ENCODE assay signal across 10 cellular contexts in genomic region chr15:43911235-43911661, GRCh38.
DNase-seq lines count a peak whose midpoint lies in the region; ATAC-seq and TF ChIP-seq lines count a peak whose summit lies in the region.
"Had no signal": no experiment of that assay in that cellular context is flagged by ENCODE, and none has a peak within 500 bp of the region (broad histone marks: within the 10 kb centered on the region; RNA-seq: fewer than 3 reads in every experiment).

No MANE protein-coding gene starts in this region.

- DNase-seq in AG09309 (ENCODE audit: low read depth) (peak; percentile 92), MV-4-11 (lab: John Stamatoyannopoulos, UW) (peak; percentile 65), dermis microvascular lymphatic vessel endothelial cell (ENCODE audit: low read depth in 2 of 2) (peak; percentile 43 to 85), medulla oblongata (ENCODE audit: extremely low spot score) (peak; percentile 80), GM10266 (ENCODE audit: extremely low spot score) (no peak), OCI-M1 (lab: John Stamatoyannopoulos, UW) (no peak)
- DNase-seq in activated effector memory CD4-positive, alpha-beta T cell treated with Interleukin-2 at 50 U/mL for 16 hours: no peak
- DNase-seq: naive thymus-derived CD4-positive, alpha-beta T cell; NCI-H1417 had no signal

- H3K4me3 ChIP-seq in AG09309 (ENCODE audit: control insufficient read depth, low read depth, low read length): no peak overlapping the region

- no peak for ATAC-seq in GM19023 (IDR thresholded peaks at IDR 0.05; ENCODE audit: unreplicated experiment)
- ATAC-seq: naive thymus-derived CD4-positive, alpha-beta T cell had no signal

- TF ChIP-seq CTCF in AG09309 (IDR thresholded peaks at IDR 0.05; ENCODE audit: control insufficient read depth, insufficient read depth, low read depth, low read length, missing control alignments): no peak
- TF ChIP-seq CTCF in GM10266 (IDR thresholded peaks at IDR 0.05; ENCODE audit: control insufficient read depth, insufficient read depth, low read depth, missing control alignments): no peak

Comparison
In these comparisons a context has a peak if more than half of its experiments do, and no peak if none do; other contexts are left out.
1. DNase-seq: peak in AG09309 (single experiment), MV-4-11 (single experiment), dermis microvascular lymphatic vessel endothelial cell (2 of 2) and medulla oblongata (single experiment); none in GM10266 (single experiment), OCI-M1 (single experiment) and activated effector memory CD4-positive, alpha-beta T cell treated with Interleukin-2 at 50 U/mL for 16 hours (single experiment).